In genomic region chr10:119342017-119342734, GRCh38 we compare ENCODE assay signal across 9 cellular contexts.
A peak's percentile ranks its signal among the peaks of the same experiment; 100 is the strongest.
DNase-seq lines count a peak whose midpoint lies in the region; ATAC-seq, FAIRE-seq and TF ChIP-seq lines count a peak whose summit lies in the region.
"Had no signal": no experiment of that assay in that cellular context is flagged by ENCODE, and none has a peak within 500 bp of the region (broad histone marks: within the 10 kb centered on the region; RNA-seq: fewer than 3 reads in every experiment).

No MANE protein-coding gene starts in this region.

- H3F3A ChIP-seq in smooth muscle cell (ENCODE audit: low read depth), result no peaks in the 10 kb centered on the region

- intact Hi-C loops in HCT116 (cut with micrococcal nuclease), result no loop called here
- intact Hi-C loops in colonic mucosa (cut with DNase I), result no loop called here
- intact Hi-C loops in kidney (cut with DNase I), result no loop called here

- no peak for TF ChIP-seq CTCF in HCT116 (IDR thresholded peaks at IDR 0.05 in 2 of 3, conservative IDR thresholded peaks at IDR 0.05 in 1 of 3; ENCODE audit: borderline replicate concordance in 1 of 3, insufficient read depth in 1 of 3, low read depth in 2 of 3, low read length in 2 of 3)
- no peak for TF ChIP-seq CTCF in colonic mucosa (IDR thresholded peaks at IDR 0.05)
- TF ChIP-seq CTCF in kidney (IDR thresholded peaks at IDR 0.05; ENCODE audit: borderline replicate concordance, extremely low read depth, insufficient read depth), result no peak
- TF ChIP-seq CTCF in smooth muscle cell (IDR thresholded peaks at IDR 0.05; ENCODE audit: borderline replicate concordance, insufficient read depth, poor library complexity, severe bottlenecking), result no peak

- DNase-seq in HCT116 (ENCODE audit: low read depth, low spot score), result no peak
- peak; percentile 34 for DNase-seq in colonic mucosa
- peak; percentile 86 for DNase-seq in kidney
- DNase-seq in smooth muscle cell (lab: John Stamatoyannopoulos, UW; ENCODE audit: unreplicated experiment), result no peak
- no peak for DNase-seq in dermis blood vessel endothelial cell

- POLR2A ChIA-PET in HCT116 (lab: Charles Lee), result no interaction called here

- no peak overlapping the region for H3K27ac ChIP-seq in HCT116 (ENCODE audit: low read depth, low read length)
- H3K27ac ChIP-seq in colonic mucosa, result no peak overlapping the region
- no peak overlapping the region for H3K27ac ChIP-seq in kidney (ENCODE audit: low read depth in 2 of 2, low read length in 2 of 2)
- no peak overlapping the region for H3K27ac ChIP-seq in smooth muscle cell (ENCODE audit: low read depth)
- H3K27ac ChIP-seq: skin epidermis had no signal

- RAD21 ChIA-PET in HCT116 (lab: Charles Lee; ENCODE audit: low non-redundant PET in 1 of 2, low total read pairs in 2 of 2, uncharacterized antibody in 2 of 2, unreplicated experiment in 2 of 2), result no interaction called here

- no peaks in the 10 kb centered on the region for H4K20me1 ChIP-seq in HCT116 (ENCODE audit: insufficient read depth)
- H4K20me1 ChIP-seq in smooth muscle cell (ENCODE audit: low read depth), result peaks cover 17% of the 10 kb centered on the region

- no peaks in the 10 kb centered on the region for H3K9me2 ChIP-seq in HCT116 (ENCODE audit: insufficient read depth)

- no TSS peak for BruUV-seq in HCT116 (replicated peaks; lab: Mats Ljungman, UMichigan)

- H3K4me3 ChIP-seq in HCT116 (replicated peaks in 1 of 2; ENCODE audit: low read depth in 1 of 2, low read length in 2 of 2) (no peak overlapping the region), colonic mucosa (no peak overlapping the region), kidney (ENCODE audit: low read length in 2 of 2) (no peak overlapping the region), smooth muscle cell (no peak overlapping the region)
- H3K4me3 ChIP-seq: skin epidermis had no signal

- H3K9ac ChIP-seq in HCT116 (ENCODE audit: low read length) (no peak overlapping the region), colonic mucosa (ENCODE audit: low read depth in 2 of 2, low read length in 2 of 2) (no peak overlapping the region), kidney (ENCODE audit: low read length in 2 of 2) (no peak overlapping the region), smooth muscle cell (ENCODE audit: low read depth) (no peak overlapping the region)

- no peak for TF ChIP-seq POLR2A in HCT116 (IDR thresholded peaks at IDR 0.05; ENCODE audit: borderline replicate concordance, extremely low read depth, insufficient read depth, insufficient read length)

- no peaks in the 10 kb centered on the region for H3K36me3 ChIP-seq in HCT116 (ENCODE audit: control insufficient read depth in 1 of 2, insufficient read depth in 2 of 2, low read length in 2 of 2)
- H3K36me3 ChIP-seq in colonic mucosa, result no peaks in the 10 kb centered on the region
- H3K36me3 ChIP-seq in kidney (ENCODE audit: control insufficient read depth in 1 of 2, insufficient read depth in 2 of 2, low read length in 2 of 2), result no peaks in the 10 kb centered on the region
- no peaks in the 10 kb centered on the region for H3K36me3 ChIP-seq in smooth muscle cell (ENCODE audit: low read depth)

- WGBS in smooth muscle cell (ENCODE audit: low lambda C conversion rate), result 69% methylated on average over 18 of the region's 18 CpGs

- H3K27me3 ChIP-seq in HCT116 (ENCODE audit: insufficient read depth, low read length) (no peaks in the 10 kb centered on the region), colonic mucosa (no peaks in the 10 kb centered on the region), smooth muscle cell (ENCODE audit: low read depth) (no peaks in the 10 kb centered on the region)

- ATAC-seq in HCT116 (no peak), HG02798 (IDR thresholded peaks at IDR 0.05; ENCODE audit: poor library complexity, unreplicated experiment) (no peak), HG02642 (IDR thresholded peaks at IDR 0.05; ENCODE audit: poor library complexity, unreplicated experiment) (no peak), GM21619 (IDR thresholded peaks at IDR 0.05; ENCODE audit: unreplicated experiment) (no peak)

- H2AFZ ChIP-seq in HCT116 (ENCODE audit: low read depth, low read length, poor library complexity, severe bottlenecking), result no peak overlapping the region
- no peak overlapping the region for H2AFZ ChIP-seq in smooth muscle cell (ENCODE audit: low read depth)

- TF ChIP-seq RAD21 in HCT116 (IDR thresholded peaks at IDR 0.05; ENCODE audit: low read depth), result no peak

- CTCF ChIA-PET in HCT116 (lab: Charles Lee), result interaction anchor here (1.1 kb wide), 1 partner anchor 136 kb away, joined by 3 read pairs; no protein-coding TSS in a partner anchor

- no peak for FAIRE-seq in kidney (lab: Jason Lieb, UNC)

- H3K79me2 ChIP-seq in HCT116 (ENCODE audit: insufficient read depth, low read length) (no peaks in the 10 kb centered on the region), smooth muscle cell (ENCODE audit: low read depth) (no peaks in the 10 kb centered on the region)

- H3K9me3 ChIP-seq in HCT116 (ENCODE audit: control insufficient read depth in 1 of 2, insufficient read depth in 1 of 2, low read depth in 1 of 2, low read length in 2 of 2), result no peaks in the 10 kb centered on the region
- no peaks in the 10 kb centered on the region for H3K9me3 ChIP-seq in colonic mucosa
- H3K9me3 ChIP-seq in kidney (ENCODE audit: control insufficient read depth in 1 of 2, low read length in 2 of 2), result no peaks in the 10 kb centered on the region
- no peaks in the 10 kb centered on the region for H3K9me3 ChIP-seq in smooth muscle cell (replicated peaks; ENCODE audit: low read depth)

- H3K4me1 ChIP-seq in HCT116 (ENCODE audit: control insufficient read depth in 1 of 2, insufficient read depth in 2 of 2, low read length in 2 of 2) (peaks cover 10 to 23% of the 10 kb centered on the region in 2 experiments; a peak in 3 of 4 replicates), colonic mucosa (no peaks in the 10 kb centered on the region), kidney (ENCODE audit: control insufficient read depth in 1 of 2, insufficient read depth in 1 of 2, low read depth in 1 of 2, low read length in 2 of 2) (peaks cover 4 to 11% of the 10 kb centered on the region in 2 donors), smooth muscle cell (ENCODE audit: low read depth) (no peaks in the 10 kb centered on the region)

- peak overlapping the region; percentile 40; the same call in 1 of the 2 replicates for H3K4me2 ChIP-seq in HCT116 (ENCODE audit: low read length)
- H3K4me2 ChIP-seq in smooth muscle cell, result peak overlapping the region; percentile 13

TF ChIP-seq in HCT116, 20 proteins besides CTCF, POLR2A, EP300 and RAD21:
- TF ChIP-seq EZH2phosphoT487 (IDR thresholded peaks at IDR 0.05; ENCODE audit: borderline replicate concordance), result no peak
- no peak for TF ChIP-seq ZNF274 (IDR thresholded peaks at IDR 0.05; ENCODE audit: low read depth, low read length)
- TF ChIP-seq SRF (IDR thresholded peaks at IDR 0.05; ENCODE audit: low read depth), result no peak
- TF ChIP-seq SP1 (IDR thresholded peaks at IDR 0.05; ENCODE audit: low read depth), result no peak
- TF ChIP-seq POLR2AphosphoS5 (IDR thresholded peaks at IDR 0.05; ENCODE audit: low read depth, low read length), result no peak
- no peak for TF ChIP-seq FOSL1 (IDR thresholded peaks at IDR 0.05; ENCODE audit: low read depth)
- no peak for TF ChIP-seq EGR1 (IDR thresholded peaks at IDR 0.05; ENCODE audit: low read depth)
- TF ChIP-seq REST (IDR thresholded peaks at IDR 0.05; ENCODE audit: low read depth), result no peak

Comparison
In these comparisons a context has a peak if more than half of its experiments do, and no peak if none do; other contexts are left out.
1. DNase-seq: peak in colonic mucosa (single experiment) and kidney (single experiment); none in HCT116 (single experiment), smooth muscle cell (single experiment) and dermis blood vessel endothelial cell (single experiment).